Comparison of ENCODE assay signal across 17 cellular contexts in the genomic region with DNA sequence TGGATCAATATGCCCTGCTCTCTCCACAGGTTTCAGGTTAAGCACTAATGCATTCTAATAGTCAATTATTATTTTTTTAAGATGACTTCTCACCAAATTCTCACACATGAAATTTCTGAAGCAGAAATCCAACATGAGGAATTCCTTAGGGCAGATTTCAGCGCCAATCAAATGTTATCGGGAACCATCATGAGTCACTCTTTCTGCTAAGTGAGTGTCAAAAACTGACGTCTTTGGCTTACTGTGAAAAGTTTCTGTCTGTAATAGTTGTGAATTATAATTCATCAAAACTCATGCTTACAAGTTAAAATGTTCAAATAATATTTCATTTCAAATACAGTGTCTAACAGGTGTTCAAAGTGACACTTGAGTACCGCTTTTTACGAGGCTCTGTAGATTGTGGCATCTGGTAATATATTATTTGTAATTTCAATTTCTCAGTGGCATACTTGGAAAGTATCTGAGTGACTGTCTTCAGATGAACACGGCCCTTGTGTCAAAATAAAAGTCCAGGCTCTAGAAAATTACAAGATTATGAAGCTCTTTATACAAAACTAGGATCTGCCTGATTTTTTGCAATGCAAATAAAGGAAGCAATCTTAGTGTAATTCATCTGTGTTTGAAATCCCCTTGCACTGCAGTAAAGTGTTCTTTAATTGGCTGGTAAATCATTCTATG.
DNase-seq lines count a peak whose midpoint lies in the region; ATAC-seq, FAIRE-seq and TF ChIP-seq lines count a peak whose summit lies in the region.
"Had no signal": no experiment of that assay in that cellular context is flagged by ENCODE, and none has a peak within 500 bp of the region (broad histone marks: within the 10 kb centered on the region; RNA-seq: fewer than 3 reads in every experiment).

No MANE protein-coding gene starts in this region.

- no peak for FAIRE-seq in HepG2 (lab: Jason Lieb, UNC)

- H2AFZ ChIP-seq in KMS-11 (ENCODE audit: low read depth) (peak overlapping the region; percentile 53), HepG2 (ENCODE audit: low read length) (no peak overlapping the region)

- H3K4me3 ChIP-seq in A673 (ENCODE audit: low read depth, low read length, poor library complexity, severe bottlenecking) (no peak overlapping the region), KMS-11 (IDR thresholded peaks at IDR 0.05; ENCODE audit: insufficient read depth, low read depth, low read length) (no peak overlapping the region), fibroblast of pulmonary artery (replicated peaks; ENCODE audit: low read depth, low read length) (no peak overlapping the region), HepG2 (replicated peaks in 1 of 3; ENCODE audit: insufficient read depth in 1 of 3, low read depth in 2 of 3, low read length in 3 of 3) (no peak overlapping the region)

- intact Hi-C loops in A673 (cut with micrococcal nuclease; ENCODE audit: unreplicated experiment), result no loop called here
- intact Hi-C loops in HepG2 (cut with micrococcal nuclease; ENCODE audit: unreplicated experiment), result no loop called here

- DNase-seq in A673 (ENCODE audit: low spot score) (peak; percentile 31), NCI-H226 (peak; percentile 45), fibroblast of pulmonary artery (ENCODE audit: low read depth) (peak; percentile 34), HepG2 (ENCODE audit: low spot score) (no peak), activated T-cell treated with anti-CD3 and anti-CD28 coated beads for 4 hours (no peak)
- DNase-seq in activated T-cell treated with anti-CD3 and anti-CD28 coated beads, Interleukin-2, amount 50 U/mL, for 4 hours, result no peak
- DNase-seq: ACHN, COR-L47, DMS153, H7, IMR-90, Kasumi-1, NCI-H2107, SHP77 treated with DMSO at 0.1 percent for 48 hours had no signal

- H3K9me3 Mint-ChIP-seq in activated T-cell treated with anti-CD3 and anti-CD28 coated beads, Interleukin-2, amount 50 U/mL, for 4 hours, result peaks cover 3% of the 10 kb centered on the region
- H3K9me3 Mint-ChIP-seq: T-helper 1 cell treated with Interleukin-12 subunit alpha and Interleukin-12 subunit beta and Interleukin-4 antibody, amounts not matched to agents 30 μg/mL and 1 μg/mL, for 36 hours had no signal

- no peak overlapping the region for H3K4me3 Mint-ChIP-seq in activated T-cell treated with anti-CD3 and anti-CD28 coated beads, Interleukin-2, amount 50 U/mL, for 4 hours
- H3K4me3 Mint-ChIP-seq: T-helper 1 cell treated with Interleukin-12 subunit alpha and Interleukin-12 subunit beta and Interleukin-4 antibody, amounts not matched to agents 30 μg/mL and 1 μg/mL, for 36 hours had no signal

- no peak for TF ChIP-seq POLR2A in HepG2 (IDR thresholded peaks at IDR 0.05; ENCODE audit: insufficient read depth in 1 of 2, low read depth in 2 of 2, low read length in 2 of 2)

- no TSS peak for BruUV-seq in A673 (replicated peaks; lab: Mats Ljungman, UMichigan)
- BruUV-seq in HepG2 (replicated peaks; lab: Mats Ljungman, UMichigan), result no TSS peak

- TF ChIP-seq CTCF in A673 (conservative IDR thresholded peaks at IDR 0.05; ENCODE audit: low read depth, low read length) (no peak), KMS-11 (conservative IDR thresholded peaks at IDR 0.05; ENCODE audit: low read depth, low read length) (no peak), fibroblast of pulmonary artery (IDR thresholded peaks at IDR 0.05; ENCODE audit: low read length, missing control alignments) (no peak), HepG2 (CRISPR knock-in tag; IDR thresholded peaks at IDR 0.05) (no peak)

- H4K20me1 ChIP-seq in KMS-11 (ENCODE audit: insufficient read depth), result no peaks in the 10 kb centered on the region
- H4K20me1 ChIP-seq in HepG2 (ENCODE audit: insufficient read depth, low read length), result no peaks in the 10 kb centered on the region

- H3K4me1 ChIP-seq in A673 (ENCODE audit: insufficient read depth, low read length, poor library complexity, severe bottlenecking) (peaks cover 10% of the 10 kb centered on the region), KMS-11 (ENCODE audit: low read depth, poor library complexity, severe bottlenecking) (peaks cover 98% of the 10 kb centered on the region), HepG2 (ENCODE audit: insufficient read depth, low read length) (no peaks in the 10 kb centered on the region)

- in situ Hi-C loops in HepG2 (cut with HindIII; ENCODE audit: extremely low pct_ligation_motif_present, low pct_unique_long_range_greater_than_20kb), result no loop called here

- H3K27me3 ChIP-seq in A673 (replicated peaks; ENCODE audit: insufficient read depth, low read depth, low read length, poor library complexity) (no peaks in the 10 kb centered on the region), KMS-11 (ENCODE audit: insufficient read depth, low read depth) (no peaks in the 10 kb centered on the region), HepG2 (ENCODE audit: control insufficient read depth in 1 of 2, insufficient read depth in 2 of 2, low read length in 2 of 2) (no peaks in the 10 kb centered on the region)

- no peaks in the 10 kb centered on the region for H3K79me2 ChIP-seq in KMS-11 (ENCODE audit: insufficient read depth, low read depth)
- H3K79me2 ChIP-seq in HepG2 (ENCODE audit: insufficient read depth, low read length), result no peaks in the 10 kb centered on the region

- H3K27me3 Mint-ChIP-seq in activated T-cell treated with anti-CD3 and anti-CD28 coated beads, Interleukin-2, amount 50 U/mL, for 4 hours (ENCODE audit: low read depth), result no peaks in the 10 kb centered on the region

- H3K4me2 ChIP-seq in KMS-11 (peak overlapping the region; percentile 67), HepG2 (ENCODE audit: low read depth, low read length) (no peak overlapping the region)

- CTCF ChIA-PET in A673 (lab: Charles Lee), result no interaction called here
- CTCF ChIA-PET in HepG2 (lab: Yijun Ruan, JAX; ENCODE audit: low intra/inter-chr PET ratio, low total read pairs), result no interaction called here

- 0% methylated on average over 6 of the region's 6 CpGs for WGBS in HepG2 (ENCODE audit: low lambda C conversion rate)

- H3K36me3 Mint-ChIP-seq in activated T-cell treated with anti-CD3 and anti-CD28 coated beads, Interleukin-2, amount 50 U/mL, for 4 hours (ENCODE audit: insufficient read depth), result no peaks in the 10 kb centered on the region

- no peaks in the 10 kb centered on the region for H3K4me1 Mint-ChIP-seq in activated T-cell treated with anti-CD3 and anti-CD28 coated beads, Interleukin-2, amount 50 U/mL, for 4 hours (ENCODE audit: low read depth)

- H3K27ac ChIP-seq in A673 (ENCODE audit: low read depth, low read length, poor library complexity, severe bottlenecking) (no peak overlapping the region), KMS-11 (peak overlapping the region; percentile 45), HepG2 (ENCODE audit: extremely low read length, insufficient read depth, low read length) (no peak overlapping the region)

- POLR2A ChIA-PET in A673 (lab: Charles Lee; ENCODE audit: low non-redundant PET) (no interaction called here), HepG2 (lab: Yijun Ruan, JAX) (no interaction called here)

- H3K9me3 ChIP-seq in A673 (ENCODE audit: low read depth, low read length, poor library complexity, severe bottlenecking) (no peaks in the 10 kb centered on the region), HepG2 (ENCODE audit: low read length) (no peaks in the 10 kb centered on the region)

- H3K9ac ChIP-seq in KMS-11, result peak overlapping the region; percentile 9; the same call in 1 of the 2 replicates
- H3K9ac ChIP-seq in HepG2 (ENCODE audit: insufficient read depth, low read depth, low read length), result no peak overlapping the region

- no peak for TF ChIP-seq RAD21 in HepG2 (CRISPR knock-in tag; IDR thresholded peaks at IDR 0.05)

- no peak for TF ChIP-seq EP300 in HepG2 (IDR thresholded peaks at IDR 0.05; ENCODE audit: low read depth in 2 of 2, low read length in 2 of 2)
- no peak for TF ChIP-seq EP300 in HepG2 (CRISPR knock-in tag; IDR thresholded peaks at IDR 0.05; ENCODE audit: borderline replicate concordance)

- H3K36me3 ChIP-seq in A673 (ENCODE audit: insufficient read depth, low read length, poor library complexity, severe bottlenecking) (no peaks in the 10 kb centered on the region), KMS-11 (ENCODE audit: insufficient read depth) (no peaks in the 10 kb centered on the region), HepG2 (replicated peaks in 1 of 2; ENCODE audit: control insufficient read depth in 1 of 2, insufficient read depth in 2 of 2, low read length in 2 of 2) (no peaks in the 10 kb centered on the region)

- ATAC-seq in HepG2 (no peak), HG03139 (IDR thresholded peaks at IDR 0.05; ENCODE audit: unreplicated experiment) (no peak)
- no peak for ATAC-seq in activated T-cell treated with anti-CD3 and anti-CD28 coated beads, Interleukin-2, amount 50 U/mL, for 4 hours

TF ChIP-seq in HepG2, 621 proteins besides CTCF, POLR2A, EP300 and RAD21 (continues in another document):
- no peak for TF ChIP-seq ZNF549 (CRISPR knock-in tag; IDR thresholded peaks at IDR 0.05)
- TF ChIP-seq, protein P1, sequence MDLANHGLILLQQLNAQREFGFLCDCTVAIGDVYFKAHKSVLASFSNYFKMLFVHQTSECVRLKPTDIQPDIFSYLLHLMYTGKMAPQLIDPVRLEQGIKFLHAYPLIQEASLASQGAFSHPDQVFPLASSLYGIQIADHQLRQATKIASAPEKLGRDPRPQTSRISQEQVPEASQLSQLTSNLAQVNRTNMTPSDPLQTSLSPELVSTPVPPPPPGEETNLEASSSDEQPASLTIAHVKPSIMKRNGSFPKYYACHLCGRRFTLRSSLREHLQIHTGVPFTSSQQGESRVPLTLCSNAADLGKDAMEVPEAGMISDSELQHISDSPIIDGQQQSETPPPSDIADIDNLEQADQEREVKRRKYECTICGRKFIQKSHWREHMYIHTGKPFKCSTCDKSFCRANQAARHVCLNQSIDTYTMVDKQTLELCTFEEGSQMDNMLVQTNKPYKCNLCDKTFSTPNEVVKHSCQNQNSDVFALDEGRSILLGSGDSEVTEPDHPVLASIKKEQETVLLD (CRISPR knock-in tag; IDR thresholded peaks at IDR 0.05; ENCODE audit: low read depth), result no peak
- TF ChIP-seq, protein P2, sequence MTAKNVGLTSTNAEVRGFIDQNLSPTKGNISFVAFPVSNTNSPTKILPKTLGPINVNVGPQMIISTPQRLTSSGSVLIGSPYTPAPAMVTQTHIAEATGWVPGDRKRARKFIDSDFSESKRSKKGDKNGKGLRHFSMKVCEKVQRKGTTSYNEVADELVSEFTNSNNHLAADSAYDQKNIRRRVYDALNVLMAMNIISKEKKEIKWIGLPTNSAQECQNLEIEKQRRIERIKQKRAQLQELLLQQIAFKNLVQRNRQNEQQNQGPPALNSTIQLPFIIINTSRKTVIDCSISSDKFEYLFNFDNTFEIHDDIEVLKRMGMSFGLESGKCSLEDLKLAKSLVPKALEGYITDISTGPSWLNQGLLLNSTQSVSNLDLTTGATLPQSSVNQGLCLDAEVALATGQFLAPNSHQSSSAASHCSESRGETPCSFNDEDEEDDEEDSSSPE (CRISPR knock-in tag; IDR thresholded peaks at IDR 0.05), result no peak

Comparison
In these comparisons a context has a peak if more than half of its experiments do, and no peak if none do; other contexts are left out.
1. DNase-seq: peak in A673 (single experiment), NCI-H226 (single experiment) and fibroblast of pulmonary artery (single experiment); none in HepG2 (single experiment), activated T-cell treated with anti-CD3 and anti-CD28 coated beads, Interleukin-2, amount 50 U/mL, for 4 hours (single experiment) and activated T-cell treated with anti-CD3 and anti-CD28 coated beads for 4 hours (single experiment).